Comparison of ENCODE assay signal across 10 cellular contexts in genomic region chr2:136141510-136142154, GRCh38. TPM values are rescaled to one million over a fixed set of nuclear protein-coding genes. Genes with fewer than 3 reads are reported as not detected.
DNase-seq lines count a peak whose midpoint lies in the region; ATAC-seq and TF ChIP-seq lines count a peak whose summit lies in the region.
"Had no signal": no experiment of that assay in that cellular context is flagged by ENCODE, and none has a peak within 500 bp of the region (broad histone marks: within the 10 kb centered on the region; RNA-seq: fewer than 3 reads in every experiment).

No MANE protein-coding gene starts in this region.

- POLR2A ChIA-PET in CD4-positive, alpha-beta memory T cell (lab: Charles Lee; ENCODE audit: partially characterized antibody): interaction anchor here (0.9 to 1.2 kb wide), 5 partner anchors 12 to 186 kb away, joined by 3 to 6 read pairs (median 3); no protein-coding TSS in a partner anchor

- peak overlapping the region in 3 of 8 donors; percentile 10 to 53 (median 17) for H3K4me3 Mint-ChIP-seq in CD4-positive, alpha-beta memory T cell
- no peak overlapping the region for H3K4me3 Mint-ChIP-seq in endodermal cell
- H3K4me3 Mint-ChIP-seq: activated T-cell treated with anti-CD3 and anti-CD28 coated beads, Interleukin-2, amount 50 U/mL, for 24 hours had no signal

- no peaks in the 10 kb centered on the region for H3K27me3 Mint-ChIP-seq in CD4-positive, alpha-beta memory T cell
- H3K27me3 Mint-ChIP-seq in endodermal cell (ENCODE audit: insufficient read depth): peaks cover 3% of the 10 kb centered on the region

- H3K27ac Mint-ChIP-seq in CD4-positive, alpha-beta memory T cell: peak overlapping the region in 6 of 7 donors; percentile 22 to 99 (median 80)
- H3K27ac Mint-ChIP-seq in endodermal cell: no peak overlapping the region
- H3K27ac Mint-ChIP-seq: activated T-cell treated with anti-CD3 and anti-CD28 coated beads, Interleukin-2, amount 50 U/mL, for 24 hours had no signal

- H3K9me3 ChIP-seq in CD4-positive, alpha-beta memory T cell (ENCODE audit: control insufficient read depth in 1 of 2, low read length in 2 of 2): no peaks in the 10 kb centered on the region
- no peaks in the 10 kb centered on the region for H3K9me3 ChIP-seq in endodermal cell (ENCODE audit: control insufficient read depth, low read length)
- H3K9me3 ChIP-seq: MG63 had no signal

- ATAC-seq in GM21576 (IDR thresholded peaks at IDR 0.05; ENCODE audit: unreplicated experiment): no peak
- no peak for ATAC-seq in HG02885 (IDR thresholded peaks at IDR 0.05; ENCODE audit: poor library complexity, unreplicated experiment)

- no peak for DNase-seq in CD4-positive, alpha-beta memory T cell
- peak; percentile 86 to 99 (median 93) for DNase-seq in NCI-H1417 (lab: John Stamatoyannopoulos, UW)
- DNase-seq in NCI-H748 (lab: John Stamatoyannopoulos, UW; ENCODE audit: unreplicated experiment): peak; percentile 98
- peak; percentile 57 for DNase-seq in cerebellum (ENCODE audit: low spot score)
- DNase-seq in HuH-7.5 (ENCODE audit: low spot score): no peak
- DNase-seq in endodermal cell: no peak
- DNase-seq: activated T-cell treated with anti-CD3 and anti-CD28 coated beads, Interleukin-2, amount 50 U/mL, for 24 hours; MG63 had no signal

- H3K4me3 ChIP-seq in CD4-positive, alpha-beta memory T cell (ENCODE audit: low read length in 2 of 2): no peak overlapping the region
- no peak overlapping the region for H3K4me3 ChIP-seq in endodermal cell (ENCODE audit: low read length)
- H3K4me3 ChIP-seq: MG63 had no signal

- no peak for TF ChIP-seq CTCF in endodermal cell (conservative IDR thresholded peaks at IDR 0.05)

- H3K9me3 Mint-ChIP-seq in CD4-positive, alpha-beta memory T cell: peaks cover 0 to 3% (median 0%) of the 10 kb centered on the region in 8 donors
- H3K9me3 Mint-ChIP-seq in endodermal cell: no peaks in the 10 kb centered on the region
- H3K9me3 Mint-ChIP-seq: activated T-cell treated with anti-CD3 and anti-CD28 coated beads, Interleukin-2, amount 50 U/mL, for 24 hours had no signal

- no peaks in the 10 kb centered on the region for H3K27me3 ChIP-seq in CD4-positive, alpha-beta memory T cell (ENCODE audit: insufficient read depth, low read length)
- no peaks in the 10 kb centered on the region for H3K27me3 ChIP-seq in endodermal cell (ENCODE audit: control insufficient read depth, insufficient read depth, low read length, poor library complexity, severe bottlenecking)

- no peaks in the 10 kb centered on the region for H3K36me3 ChIP-seq in CD4-positive, alpha-beta memory T cell (ENCODE audit: insufficient read depth, low read length)
- no peaks in the 10 kb centered on the region for H3K36me3 ChIP-seq in endodermal cell (ENCODE audit: control insufficient read depth, insufficient read depth, low read length)
- H3K36me3 ChIP-seq: MG63 had no signal

- no peak overlapping the region for H3K9ac ChIP-seq in endodermal cell (ENCODE audit: extremely low read depth, low read length, poor library complexity, severe bottlenecking)

- H3K4me1 Mint-ChIP-seq in CD4-positive, alpha-beta memory T cell: peaks cover 45 to 69% (median 52%) of the 10 kb centered on the region in 4 donors
- peaks cover 50% of the 10 kb centered on the region for H3K4me1 Mint-ChIP-seq in endodermal cell

- no peaks in the 10 kb centered on the region for H3K36me3 Mint-ChIP-seq in CD4-positive, alpha-beta memory T cell
- no peaks in the 10 kb centered on the region for H3K36me3 Mint-ChIP-seq in endodermal cell (ENCODE audit: low read depth)

- CTCF ChIA-PET in CD4-positive, alpha-beta memory T cell (lab: Charles Lee; ENCODE audit: partially characterized antibody): interaction anchor here (0.5 kb wide), 1 partner anchor 180 kb away, joined by 3 read pairs; no protein-coding TSS in a partner anchor

- H3K27ac ChIP-seq in CD4-positive, alpha-beta memory T cell (ENCODE audit: low read depth, low read length): no peak overlapping the region
- H3K27ac ChIP-seq in endodermal cell (ENCODE audit: low read depth, low read length): no peak overlapping the region

- peaks cover 59% of the 10 kb centered on the region for H3K4me1 ChIP-seq in CD4-positive, alpha-beta memory T cell (ENCODE audit: insufficient read depth, low read length)
- peaks cover 14% of the 10 kb centered on the region for H3K4me1 ChIP-seq in endodermal cell (ENCODE audit: control insufficient read depth, insufficient read depth, low read length)

- 81 to 91% methylated on average over 5 to 7 of the region's 7 CpGs for WGBS in endodermal cell (ENCODE audit: insufficient coverage in 1 of 2, insufficient read length in 1 of 2), 2 experiments

- intact Hi-C loops in CD4-positive, alpha-beta memory T cell (cut with micrococcal nuclease): no loop called here

RNA-seq across cellular contexts. Expression of gene CXCR4, which starts 23.7 kb away (rescaled TPM):
- total RNA-seq in CD4-positive, alpha-beta memory T cell: 100 to 1,000 TPM; 306 to 308 TPM
- 1,000 to 10,000 TPM in 1 of 2 donors, 100 to 1,000 TPM in 1; 368 to 1,556 TPM for polyA plus RNA-seq in CD4-positive, alpha-beta memory T cell
- total RNA-seq in cerebellum: 110 TPM
- 100 to 1,000 TPM; 287 to 454 TPM for total RNA-seq in endodermal cell
- 303 TPM for polyA plus RNA-seq in endodermal cell (2013, experiment 1 of 2)
- 293 TPM for polyA plus RNA-seq in endodermal cell (2013, experiment 2 of 2)

Comparison
In these comparisons a context has a peak if more than half of its experiments do, and no peak if none do; other contexts are left out.
1. DNase-seq: peak in NCI-H1417 (3 of 3), NCI-H748 (single experiment) and cerebellum (single experiment); none in CD4-positive, alpha-beta memory T cell (0 of 5), HuH-7.5 (single experiment) and endodermal cell (single experiment).